ENCODE assay signal across 11 cellular contexts in genomic region chr6:134172020-134172766, GRCh38.
DNase-seq lines count a peak whose midpoint lies in the region; ATAC-seq and TF ChIP-seq lines count a peak whose summit lies in the region.
"Had no signal": no experiment of that assay in that cellular context is flagged by ENCODE, and none has a peak within 500 bp of the region (broad histone marks: within the 10 kb centered on the region; RNA-seq: fewer than 3 reads in every experiment).

No MANE protein-coding gene starts in this region.

- H3K9me3 Mint-ChIP-seq in activated naive CD8-positive, alpha-beta T cell (ENCODE audit: low read depth), result no peaks in the 10 kb centered on the region

- peak overlapping the region; percentile 99 for H3K4me3 Mint-ChIP-seq in activated naive CD8-positive, alpha-beta T cell

- H3K27me3 ChIP-seq in foreskin keratinocyte, result no peaks in the 10 kb centered on the region

- H3K4me1 Mint-ChIP-seq in activated naive CD8-positive, alpha-beta T cell (ENCODE audit: low read depth), result peaks cover 63% of the 10 kb centered on the region

- H3K4me3 ChIP-seq in GM12864 (ENCODE audit: low read depth, low read length) (peak overlapping the region; percentile 34; the same call in 1 of the 2 replicates), skin epidermis (peak overlapping the region; percentile 50 to 91 (median 82))

- peaks cover 11% of the 10 kb centered on the region for H3K4me1 ChIP-seq in foreskin keratinocyte

- H3K27ac Mint-ChIP-seq in activated naive CD8-positive, alpha-beta T cell, result peak overlapping the region; percentile 70

- ATAC-seq in foreskin keratinocyte (no peak), HG03039 (IDR thresholded peaks at IDR 0.05; ENCODE audit: unreplicated experiment) (no peak), HG02840 (IDR thresholded peaks at IDR 0.05; ENCODE audit: low FRiP score, unreplicated experiment) (no peak)

- no peak for TF ChIP-seq CTCF in GM12864 (IDR thresholded peaks at IDR 0.05; ENCODE audit: low read depth, low read length, missing control alignments)
- TF ChIP-seq CTCF in foreskin keratinocyte (conservative IDR thresholded peaks at IDR 0.05), result peak; percentile 24

- DNase-seq in GM12864 (ENCODE audit: low read depth) (no peak), foreskin keratinocyte (peak in 1 of 2 donors; percentile 26), activated gamma-delta T cell treated with Interleukin-2 at 50 U/mL for 16 hours (no peak), LoVo (ENCODE audit: low spot score) (no peak)
- DNase-seq: effector memory CD4-positive, alpha-beta T cell; NCI-H1092; retina had no signal

- H3K36me3 Mint-ChIP-seq in activated naive CD8-positive, alpha-beta T cell, result peaks cover 20% of the 10 kb centered on the region

- H3K27me3 Mint-ChIP-seq in activated naive CD8-positive, alpha-beta T cell, result no peaks in the 10 kb centered on the region

- H3K27ac ChIP-seq in foreskin keratinocyte (peak overlapping the region; percentile 93), skin epidermis (peak overlapping the region in 16 of 21 experiments; percentile 21 to 100 (median 98))
